ENCODE assay signal across 9 cellular contexts in genomic region chr19:48608798-48609263, GRCh38. TPM values are rescaled to one million over a fixed set of nuclear protein-coding genes. Genes with fewer than 3 reads are reported as not detected.
DNase-seq lines count a peak whose midpoint lies in the region; ATAC-seq, FAIRE-seq and TF ChIP-seq lines count a peak whose summit lies in the region.
"Had no signal": no experiment of that assay in that cellular context is flagged by ENCODE, and none has a peak within 500 bp of the region (broad histone marks: within the 10 kb centered on the region; RNA-seq: fewer than 3 reads in every experiment).

No MANE protein-coding gene starts in this region.

- FAIRE-seq in small intestine (lab: Jason Lieb, UNC): no peak

- ATAC-seq in HG02798 (IDR thresholded peaks at IDR 0.05; ENCODE audit: poor library complexity, unreplicated experiment): peak; percentile 72

- H3K4me3 ChIP-seq in foreskin fibroblast (ENCODE audit: low read depth in 1 of 2, low read length in 2 of 2): no peak overlapping the region
- H3K4me3 ChIP-seq in small intestine (ENCODE audit: low read depth in 1 of 2, low read length in 2 of 2): no peak overlapping the region

- TF ChIP-seq CTCF in foreskin fibroblast (IDR thresholded peaks at IDR 0.05; ENCODE audit: low read depth, low read length): peak; percentile 58

- no peak overlapping the region for H3K27ac ChIP-seq in small intestine (ENCODE audit: low read depth in 1 of 2, low read length in 1 of 2)

- no peaks in the 10 kb centered on the region for H3K27me3 ChIP-seq in small intestine (ENCODE audit: control insufficient read depth in 2 of 2, insufficient read depth in 2 of 2, low read length in 2 of 2)

- 17 to 20% (median 18%) methylated on average over 9 of the region's 9 CpGs for WGBS in small intestine, 3 donors

- H3K9me3 ChIP-seq in small intestine (ENCODE audit: control insufficient read depth, low read depth): no peaks in the 10 kb centered on the region

- H3K36me3 ChIP-seq in small intestine (ENCODE audit: control insufficient read depth in 2 of 2, insufficient read depth in 2 of 2, low read length in 2 of 2): peaks cover 0 to 2% of the 10 kb centered on the region in 2 donors

- peak; percentile 70 for DNase-seq in Daoy (ENCODE audit: low read depth)
- peak; percentile 14 for DNase-seq in NCI-H82 treated with DMSO at 0.1 percent for 48 hours (lab: John Stamatoyannopoulos, UW; ENCODE audit: unreplicated experiment)
- DNase-seq in activated CD8-positive, alpha-beta memory T cell treated with anti-CD3 and anti-CD28 coated beads, Interleukin-2, amount 50 U/mL, for 4 hours: peak; percentile 50
- DNase-seq in foreskin fibroblast: peak in 1 of 2 donors; percentile 78
- peak; percentile 54 for DNase-seq in small intestine
- no peak for DNase-seq in NK-92 (lab: John Stamatoyannopoulos, UW; ENCODE audit: unreplicated experiment)
- no peak for DNase-seq in NCI-H1048 (lab: John Stamatoyannopoulos, UW)

- no peaks in the 10 kb centered on the region for H3K4me1 ChIP-seq in small intestine (ENCODE audit: control insufficient read depth in 2 of 2, insufficient read depth in 1 of 2, low read depth in 1 of 2, low read length in 1 of 2)

RNA-seq across cellular contexts. Expression of gene SPACA4, which starts 2.3 kb away (rescaled TPM):
- total RNA-seq in Daoy (2014; rRNA removed; shearing (Covaris generic)): not detected in 2 replicates
- under 1 TPM in 1 of 3 donors, not detected in 2; 0.22 TPM for polyA plus RNA-seq in small intestine
- total RNA-seq: skeletal muscle tissue had no signal

RNA-seq across cellular contexts. Expression of gene FAM83E, which starts 6.0 kb away (rescaled TPM):
- total RNA-seq in Daoy (2014; rRNA removed; shearing (Covaris generic)): not detected in 2 replicates
- 100 to 1,000 TPM in 1 of 3 donors, 10 to 100 TPM in 2; 76.6 to 104 (median 94.0) TPM for polyA plus RNA-seq in small intestine

RNA-seq across cellular contexts. Expression of gene RPL18, which starts 10.1 kb away (rescaled TPM):
- 2,925 and 3,124 TPM in 2 replicates for total RNA-seq in Daoy (2014; rRNA removed; shearing (Covaris generic))
- 1,000 to 10,000 TPM; 2,250 to 3,184 (median 2,942) TPM for polyA plus RNA-seq in small intestine

RNA-seq across cellular contexts. Expression of gene SPHK2, which starts 10.5 kb away (rescaled TPM):
- 5.1 and 12.7 TPM in 2 replicates for total RNA-seq in Daoy (2014; rRNA removed; shearing (Covaris generic))
- 10 to 100 TPM; 46.8 to 85.7 (median 53.0) TPM for polyA plus RNA-seq in small intestine

RNA-seq across cellular contexts. Expression of gene DBP, which starts 28.3 kb away (rescaled TPM):
- total RNA-seq in Daoy (2014; rRNA removed; shearing (Covaris generic)): 3.0 and 10.0 TPM in 2 replicates
- polyA plus RNA-seq in small intestine: 10 to 100 TPM; 12.5 to 40.3 (median 35.4) TPM

Comparison
In these comparisons a context has a peak if more than half of its experiments do, and no peak if none do; other contexts are left out.
1. DNase-seq: peak in Daoy (single experiment), NCI-H82 treated with DMSO at 0.1 percent for 48 hours (single experiment), activated CD8-positive, alpha-beta memory T cell treated with anti-CD3 and anti-CD28 coated beads, Interleukin-2, amount 50 U/mL, for 4 hours (single experiment) and small intestine (single experiment); none in NK-92 (single experiment) and NCI-H1048 (single experiment).